24 cellular contexts compared by ENCODE assay signal in genomic region chr6:169650241-169650958, GRCh38.
"Had no signal": no experiment of that assay in that cellular context is flagged by ENCODE, and none has a peak within 500 bp of the region (broad histone marks: within the 10 kb centered on the region; RNA-seq: fewer than 3 reads in every experiment).

No MANE protein-coding gene starts in this region.

- H3K4me2 ChIP-seq: hepatocyte had no signal

- H3K4me3 Mint-ChIP-seq: immature natural killer cell, mesothelial cell of epicardium had no signal

- DNase-seq: dermis blood vessel endothelial cell; dorsolateral prefrontal cortex; effector CD4-positive, alpha-beta T cell; effector memory CD4-positive, alpha-beta T cell; foreskin keratinocyte; heart left ventricle; hypothalamus; immature natural killer cell; left cardiac atrium; left lung; left ventricle myocardium superior; lower lobe of right lung; mesenchymal stem cell; mucosa of descending colon had no signal

- H3K4me1 ChIP-seq: foreskin keratinocyte had no signal

- H3K27ac Mint-ChIP-seq: mesothelial cell of epicardium had no signal

- H2AFZ ChIP-seq: hepatocyte had no signal

- FAIRE-seq: colon, endothelial cell of umbilical vein, frontal cortex, islet of Langerhans, keratinocyte had no signal

- H3K79me2 ChIP-seq: hepatocyte had no signal

- H3K9me3 Mint-ChIP-seq: immature natural killer cell, mesothelial cell of epicardium had no signal

- H3K27me3 ChIP-seq: dorsolateral prefrontal cortex, esophagus muscularis mucosa, foreskin keratinocyte, gastroesophageal sphincter, heart left ventricle, hepatocyte, left lung had no signal

- H3K9me3 ChIP-seq: esophagus muscularis mucosa, gastroesophageal sphincter, heart left ventricle, left lung, lower lobe of right lung, mucosa of descending colon had no signal

- ATAC-seq: foreskin keratinocyte, gastroesophageal sphincter, heart left ventricle, left cardiac atrium, left lung, left ventricle myocardium superior, lower lobe of right lung, mucosa of descending colon had no signal

- H3K27ac ChIP-seq: coronary artery, dorsolateral prefrontal cortex, esophagus muscularis mucosa, foreskin keratinocyte, gastroesophageal sphincter, heart left ventricle, hepatocyte, left lung, lower lobe of right lung had no signal

- H3K4me3 ChIP-seq: coronary artery, dorsolateral prefrontal cortex, esophagus muscularis mucosa, gastroesophageal sphincter, heart left ventricle, hepatocyte, left lung, lower lobe of right lung, mucosa of descending colon had no signal
